33 cellular contexts compared by ENCODE assay signal in the genomic region with DNA sequence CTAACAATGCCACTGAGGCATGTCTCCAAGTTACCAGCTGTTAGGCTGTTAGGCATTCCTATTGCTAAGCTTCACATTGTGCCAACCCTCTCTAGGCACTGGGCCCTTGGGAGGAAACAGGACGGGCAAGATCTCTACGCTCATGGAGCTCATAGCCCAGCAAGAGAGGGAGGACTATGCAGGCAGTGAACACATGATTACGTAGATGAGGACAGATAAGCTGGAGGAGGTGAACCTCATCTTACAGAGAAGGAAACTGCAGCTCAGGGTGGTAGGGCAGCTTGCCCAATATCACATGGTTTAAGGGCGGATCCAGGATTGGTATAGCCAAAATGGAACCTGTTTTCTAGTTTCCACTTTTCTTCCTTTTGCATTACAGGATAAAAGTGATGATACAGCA.
"Had no signal": no experiment of that assay in that cellular context is flagged by ENCODE, and none has a peak within 500 bp of the region (broad histone marks: within the 10 kb centered on the region; RNA-seq: fewer than 3 reads in every experiment).

No MANE protein-coding gene starts in this region.

- ATAC-seq: activated CD8-positive, alpha-beta T cell treated with anti-CD3 and anti-CD28 coated beads for 36 hours; activated naive CD4-positive, alpha-beta T cell treated with anti-CD3 and anti-CD28 coated beads, Interleukin-2, amount 50 U/mL, for 72 hours; activated T-cell treated with anti-CD3 and anti-CD28 coated beads, Interleukin-2, amount 50 U/mL, for 4 hours; activated T-cell treated with anti-CD3 and anti-CD28 coated beads, Interleukin-2, amount 50 U/mL, for 72 hours; activated T-helper 17 cell treated with anti-CD3 and anti-CD28 coated beads, Interleukin-2, amount 50 U/mL, for 72 hours; body of pancreas had no signal

- H3K4me1 ChIP-seq: adrenal gland, body of pancreas, breast epithelium had no signal

- DNase-seq: activated B cell treated with CpG ODN at 0.5 μM for 24 hours; activated CD4-positive, alpha-beta memory T cell treated with anti-CD3 and anti-CD28 coated beads for 36 hours; activated CD4-positive, alpha-beta T cell treated with anti-CD3 and anti-CD28 coated beads for 4 hours; activated CD4-positive, alpha-beta T cell treated with anti-CD3 and anti-CD28 coated beads, Interleukin-2, amount 10 ng/mL, durations not matched to agents 24 days and 14 days; activated CD4-positive, alpha-beta T cell treated with anti-CD3 and anti-CD28 coated beads, Interleukin-2, amount 50 U/mL, for 1 hour; activated CD4-positive, alpha-beta T cell treated with anti-CD3 and anti-CD28 coated beads, Interleukin-2, amount 50 U/mL, for 4 hours; activated CD4-positive, CD25-positive, alpha-beta regulatory T cell treated with anti-CD3 and anti-CD28 coated beads, Interleukin-2, amount 50 U/mL, for 72 hours; activated CD8-positive, alpha-beta memory T cell treated with anti-CD3 and anti-CD28 coated beads, Interleukin-2, amount 50 U/mL, for 4 hours; activated CD8-positive, alpha-beta T cell treated with anti-CD3 and anti-CD28 coated beads for 36 hours; activated effector memory CD4-positive, alpha-beta T cell treated with anti-CD3 and anti-CD28 coated beads, Interleukin-2, amount 50 U/mL, for 16 hours; activated gamma-delta T cell treated with Interleukin-2 at 50 U/mL for 16 hours; activated naive CD4-positive, alpha-beta T cell; activated naive CD4-positive, alpha-beta T cell treated with anti-CD3 and anti-CD28 coated beads for 36 hours; activated naive CD4-positive, alpha-beta T cell treated with anti-CD3 and anti-CD28 coated beads, Interleukin-2, amount 50 U/mL, for 16 hours; activated naive CD8-positive, alpha-beta T cell treated with anti-CD3 and anti-CD28 coated beads for 36 hours; activated T-cell treated with anti-CD3 and anti-CD28 coated beads for 4 hours; activated T-cell treated with anti-CD3 and anti-CD28 coated beads, Interleukin-2, amount 50 U/mL, for 1 hour; activated T-cell treated with anti-CD3 and anti-CD28 coated beads, Interleukin-2, amount 50 U/mL, for 4 hours; activated T-cell treated with anti-CD3 and anti-CD28 coated beads, Interleukin-2, amount 50 U/mL, for 72 hours; amniotic stem cell; aorta; body of pancreas; brain microvascular endothelial cell; central memory CD4-positive, alpha-beta T cell; T-helper 2 cell; T-helper 9 cell had no signal

- FAIRE-seq: astrocyte, TTC549 had no signal

- H3K27ac ChIP-seq: adrenal gland, body of pancreas, brain microvascular endothelial cell, breast epithelium, VCaP had no signal

- H3K27me3 ChIP-seq: adrenal gland, body of pancreas, brain microvascular endothelial cell, breast epithelium had no signal

- H3K9me3 ChIP-seq: adrenal gland, body of pancreas, breast epithelium had no signal

- H3K4me3 ChIP-seq: adrenal gland, body of pancreas, breast epithelium had no signal
